In genomic region chr6:167576050-167576741, GRCh38 we compare ENCODE assay signal across 17 cellular contexts.
A peak's percentile ranks its signal among the peaks of the same experiment; 100 is the strongest.
DNase-seq lines count a peak whose midpoint lies in the region; ATAC-seq, FAIRE-seq and TF ChIP-seq lines count a peak whose summit lies in the region.
"Had no signal": no experiment of that assay in that cellular context is flagged by ENCODE, and none has a peak within 500 bp of the region (broad histone marks: within the 10 kb centered on the region; RNA-seq: fewer than 3 reads in every experiment).

No MANE protein-coding gene starts in this region.

- H3K56ac ChIP-seq in H1 (replicated peaks; ENCODE audit: insufficient read length, low read depth, low read length) = no peak overlapping the region

- DNase-seq in Peyer's patch (peak in 2 of 3 donors; percentile 8 to 35), H1 (ENCODE audit: low read depth in 1 of 2, low spot score in 2 of 2) (no peak), testis (peak; percentile 12), EL (no peak), NCI-H146 treated with DMSO at 0.1 percent for 48 hours (lab: John Stamatoyannopoulos, UW; ENCODE audit: unreplicated experiment) (no peak)
- DNase-seq: BE2C; CD8-positive, alpha-beta memory T cell; IMR-90; Kasumi-1; NCI-H1105 treated with DMSO at 0.1 percent for 48 hours; NCI-H2029; NCI-H510A; SHP77 treated with DMSO at 0.1 percent for 48 hours had no signal

- H3K23ac ChIP-seq in H1 (ENCODE audit: insufficient read length) = no peak overlapping the region

- WGBS in H1 (ENCODE audit: extremely low coverage in 1 of 2, insufficient coverage in 1 of 2, insufficient read length in 1 of 2, insufficient replicate concordance in 2 of 2, low coverage in 1 of 2, low lambda C conversion rate in 2 of 2, missing lambda C conversion rate in 1 of 2), 2 experiments = 89% methylated on average over 21 of the region's 23 CpGs; no CpG with 5 or more reads in 1 of the 2 experiments
- WGBS in testis, 2 donors = 47 to 78% methylated on average over 16 to 23 of the region's 23 CpGs

- no peak overlapping the region for H4K91ac ChIP-seq in H1 (replicated peaks; ENCODE audit: insufficient read length, low read length)

- H3K18ac ChIP-seq in H1 (ENCODE audit: extremely low read depth, low read length) = no peak overlapping the region

- CTCF ChIA-PET in H1 (lab: Charles Lee; ENCODE audit: partially characterized antibody) = interaction anchor here (0.9 to 1.5 kb wide), 2 partner anchors 46 to 75 kb away, joined by 3 to 4 read pairs; no protein-coding TSS in a partner anchor

- no peak overlapping the region for H2AFZ ChIP-seq in H1 (ENCODE audit: low read length)

- H3K9me3 Mint-ChIP-seq in nephron = peaks cover 3% of the 10 kb centered on the region

- no peaks in the 10 kb centered on the region for H3K79me2 ChIP-seq in H1 (ENCODE audit: control insufficient read depth in 1 of 2, insufficient read depth in 2 of 2, low read length in 2 of 2)

- no peak overlapping the region for H3K4ac ChIP-seq in H1 (replicated peaks; ENCODE audit: insufficient read length, low read depth, low read length)

- H3K27ac ChIP-seq in Peyer's patch (no peak overlapping the region), H1 (ENCODE audit: low read depth, low read length) (no peak overlapping the region), testis (peak overlapping the region in 1 of 2 donors; percentile 85)

- no peak overlapping the region for H3K4me2 ChIP-seq in H1 (ENCODE audit: insufficient read depth in 1 of 2, low read depth in 2 of 2, low read length in 2 of 2)

- H3K23me2 ChIP-seq in H1 (ENCODE audit: low read depth, low read length) = no peaks in the 10 kb centered on the region

- peak overlapping the region; percentile 83 to 93 (median 86) for H3K27ac Mint-ChIP-seq in nephron
- H3K27ac Mint-ChIP-seq: CD8-positive, alpha-beta memory T cell had no signal

- TF ChIP-seq POLR2A in Peyer's patch (IDR thresholded peaks at IDR 0.05) (no peak), H1 (IDR thresholded peaks at IDR 0.05; ENCODE audit: control extremely low read depth in 1 of 2, low read depth in 2 of 2, low read length in 2 of 2) (no peak), testis (IDR thresholded peaks at IDR 0.05) (no peak)

- no peak overlapping the region for H2BK5ac ChIP-seq in H1 (ENCODE audit: low read depth, low read length)

- no peak for FAIRE-seq in H1 (lab: Jason Lieb, UNC)
- FAIRE-seq: H54, RCC 7860 had no signal

- POLR2A ChIA-PET in H1 (lab: Charles Lee; ENCODE audit: partially characterized antibody) = no interaction called here

- peak overlapping the region; percentile 64; the same call in 1 of the 2 replicates for H4K8ac ChIP-seq in H1 (ENCODE audit: extremely low read depth, insufficient read depth, low read length)

- H3K4me1 ChIP-seq in Peyer's patch (no peaks in the 10 kb centered on the region), H1 (replicated peaks in 1 of 4; ENCODE audit: control insufficient read depth in 3 of 4, insufficient read depth in 4 of 4, low read length in 3 of 4) (no peaks in the 10 kb centered on the region; a peak in 2 of 7 replicates), testis (peaks cover 42% of the 10 kb centered on the region)
- H3K4me1 ChIP-seq: BE2C had no signal

- no peak for ATAC-seq in HG03139 (IDR thresholded peaks at IDR 0.05; ENCODE audit: unreplicated experiment)

- no peak overlapping the region for H3K4me3 ChIP-seq in Peyer's patch
- H3K4me3 ChIP-seq in H1 (ENCODE audit: extremely low read depth in 1 of 4, insufficient read depth in 2 of 4, low read depth in 3 of 4, low read length in 4 of 4) = no peak overlapping the region
- no peak overlapping the region for H3K4me3 ChIP-seq in testis

- H2BK15ac ChIP-seq in H1 (ENCODE audit: low read length) = no peak overlapping the region

- H2BK120ac ChIP-seq in H1 (replicated peaks; ENCODE audit: low read depth, low read length) = no peak overlapping the region

- H3K4me1 Mint-ChIP-seq in nephron = peaks cover 75% of the 10 kb centered on the region
- H3K4me1 Mint-ChIP-seq: CD8-positive, alpha-beta memory T cell had no signal

- TF ChIP-seq RAD21 in H1 (IDR thresholded peaks at IDR 0.05 in 1 of 2, conservative IDR thresholded peaks at IDR 0.05 in 1 of 2; ENCODE audit: low read depth in 2 of 2, low read length in 2 of 2) = no peak

- peaks cover 24% of the 10 kb centered on the region for H3K27me3 Mint-ChIP-seq in nephron (ENCODE audit: low read depth)

- H3K27me3 ChIP-seq in Peyer's patch (no peaks in the 10 kb centered on the region), H1 (replicated peaks in 1 of 4; ENCODE audit: control insufficient read depth in 3 of 4, extremely low read depth in 1 of 4, insufficient read depth in 3 of 4, low read length in 3 of 4) (peaks cover 0 to 2% (median 0%) of the 10 kb centered on the region in 4 experiments; a peak in 1 of 7 replicates), testis (no peaks in the 10 kb centered on the region)
- H3K27me3 ChIP-seq: BE2C had no signal

- H3K9me3 ChIP-seq in Peyer's patch = peaks cover 0 to 3% (median 0%) of the 10 kb centered on the region in 4 donors
- no peaks in the 10 kb centered on the region for H3K9me3 ChIP-seq in H1 (ENCODE audit: insufficient read depth in 2 of 2, low read depth in 1 of 2, low read length in 1 of 2)
- no peaks in the 10 kb centered on the region for H3K9me3 ChIP-seq in testis
- H3K9me3 ChIP-seq: BE2C had no signal

- H3K36me3 ChIP-seq in Peyer's patch (no peaks in the 10 kb centered on the region), H1 (ENCODE audit: control insufficient read depth in 2 of 4, insufficient read depth in 4 of 4, low read length in 3 of 4) (no peaks in the 10 kb centered on the region), testis (ENCODE audit: low read depth, missing control alignments) (no peaks in the 10 kb centered on the region)
- H3K36me3 ChIP-seq: BE2C had no signal

- H2BK12ac ChIP-seq in H1 (ENCODE audit: low read depth, low read length) = no peak overlapping the region

- peak overlapping the region in 1 of 3 experiments; percentile 6 for H3K4me3 Mint-ChIP-seq in nephron
- H3K4me3 Mint-ChIP-seq: CD8-positive, alpha-beta memory T cell had no signal

- H2AK5ac ChIP-seq in H1 (ENCODE audit: low read depth, low read length) = no peak overlapping the region

- no peaks in the 10 kb centered on the region for H4K20me1 ChIP-seq in H1 (replicated peaks in 1 of 2; ENCODE audit: control insufficient read depth in 1 of 2, insufficient read depth in 2 of 2, low read length in 2 of 2)

- intact Hi-C loops in testis (cut with DNase I; ENCODE audit: low total_unique reads) = no loop called here

- no peak for TF ChIP-seq EP300 in H1 (IDR thresholded peaks at IDR 0.05; ENCODE audit: borderline replicate concordance in 1 of 2, low read depth in 2 of 2, low read length in 2 of 2)

- TF ChIP-seq CTCF in Peyer's patch (IDR thresholded peaks at IDR 0.05) (no peak), H1 (IDR thresholded peaks at IDR 0.05; ENCODE audit: control extremely low read depth in 1 of 3, insufficient read depth in 1 of 3, low read depth in 1 of 3, low read length in 3 of 3) (no peak), nephron (IDR thresholded peaks at IDR 0.05; ENCODE audit: unreplicated experiment in 3 of 3) (no peak), testis (IDR thresholded peaks at IDR 0.05) (no peak)

- no peak overlapping the region for H3K14ac ChIP-seq in H1 (ENCODE audit: insufficient read length)

- no peaks in the 10 kb centered on the region for H3K36me3 Mint-ChIP-seq in nephron (ENCODE audit: low read depth)
- H3K36me3 Mint-ChIP-seq: CD8-positive, alpha-beta memory T cell had no signal

- H2BK20ac ChIP-seq in H1 (ENCODE audit: low read length) = no peak overlapping the region

- no peak overlapping the region for H4K5ac ChIP-seq in H1 (ENCODE audit: insufficient read length, low read depth, low read length)

- H3K9ac ChIP-seq in H1 (replicated peaks in 1 of 4; ENCODE audit: extremely low read depth in 1 of 4, low read depth in 3 of 4, low read length in 3 of 4) = no peak overlapping the region

- no peaks in the 10 kb centered on the region for H3K79me1 ChIP-seq in H1 (ENCODE audit: low read depth, low read length)

TF ChIP-seq in H1, 55 proteins besides CTCF, POLR2A, EP300 and RAD21 (continues in another document):
- no peak for TF ChIP-seq EZH2 (IDR thresholded peaks at IDR 0.05; ENCODE audit: low read depth, low read length, severe bottlenecking)
- no peak for TF ChIP-seq SP2 (IDR thresholded peaks at IDR 0.05; ENCODE audit: low read length)
- no peak for TF ChIP-seq SP1 (IDR thresholded peaks at IDR 0.05; ENCODE audit: low read depth, low read length)
- TF ChIP-seq ATF2 (IDR thresholded peaks at IDR 0.05; ENCODE audit: low read length) = no peak
- no peak for TF ChIP-seq HDAC2 (IDR thresholded peaks at IDR 0.05; ENCODE audit: borderline replicate concordance in 1 of 2, low read depth in 2 of 2, low read length in 2 of 2)
- no peak for TF ChIP-seq SIN3A (conservative IDR thresholded peaks at IDR 0.05 in 1 of 2, IDR thresholded peaks at IDR 0.05 in 1 of 2; ENCODE audit: low read depth in 1 of 2, low read length in 2 of 2)
- no peak for TF ChIP-seq BCL11A (IDR thresholded peaks at IDR 0.05; ENCODE audit: low read depth in 2 of 2, low read length in 2 of 2)
- TF ChIP-seq POLR2AphosphoS5 (IDR thresholded peaks at IDR 0.05; ENCODE audit: low read depth, low read length) = no peak
- no peak for TF ChIP-seq PHF8 (conservative IDR thresholded peaks at IDR 0.05; ENCODE audit: low read depth, low read length)
- TF ChIP-seq SP4 (IDR thresholded peaks at IDR 0.05; ENCODE audit: low read length) = no peak
- no peak for TF ChIP-seq NANOG (IDR thresholded peaks at IDR 0.05; ENCODE audit: insufficient read depth, low read depth, low read length, poor library complexity, severe bottlenecking)
- no peak for TF ChIP-seq BACH1 (IDR thresholded peaks at IDR 0.05; ENCODE audit: low read length)
- TF ChIP-seq SIX5 (IDR thresholded peaks at IDR 0.05; ENCODE audit: low read depth, low read length) = no peak
- TF ChIP-seq MAX (IDR thresholded peaks at IDR 0.05) = no peak
- TF ChIP-seq YY1 (IDR thresholded peaks at IDR 0.05; ENCODE audit: low read depth, low read length) = no peak

Comparison
In these comparisons a context has a peak if more than half of its experiments do, and no peak if none do; other contexts are left out.
1. DNase-seq: peak in Peyer's patch (2 of 3) and testis (single experiment); none in H1 (0 of 2), EL (single experiment) and NCI-H146 treated with DMSO at 0.1 percent for 48 hours (single experiment).